1 cellular context compared by ENCODE assay signal in genomic region chr17:8621585-8621984, GRCh38.
TF ChIP-seq lines count a peak whose summit lies in the region.

No MANE protein-coding gene starts in this region.

TF ChIP-seq in HCT116, 20 proteins besides CTCF, POLR2A, EP300 and RAD21 (continued from another document):
- TF ChIP-seq, protein P1, sequence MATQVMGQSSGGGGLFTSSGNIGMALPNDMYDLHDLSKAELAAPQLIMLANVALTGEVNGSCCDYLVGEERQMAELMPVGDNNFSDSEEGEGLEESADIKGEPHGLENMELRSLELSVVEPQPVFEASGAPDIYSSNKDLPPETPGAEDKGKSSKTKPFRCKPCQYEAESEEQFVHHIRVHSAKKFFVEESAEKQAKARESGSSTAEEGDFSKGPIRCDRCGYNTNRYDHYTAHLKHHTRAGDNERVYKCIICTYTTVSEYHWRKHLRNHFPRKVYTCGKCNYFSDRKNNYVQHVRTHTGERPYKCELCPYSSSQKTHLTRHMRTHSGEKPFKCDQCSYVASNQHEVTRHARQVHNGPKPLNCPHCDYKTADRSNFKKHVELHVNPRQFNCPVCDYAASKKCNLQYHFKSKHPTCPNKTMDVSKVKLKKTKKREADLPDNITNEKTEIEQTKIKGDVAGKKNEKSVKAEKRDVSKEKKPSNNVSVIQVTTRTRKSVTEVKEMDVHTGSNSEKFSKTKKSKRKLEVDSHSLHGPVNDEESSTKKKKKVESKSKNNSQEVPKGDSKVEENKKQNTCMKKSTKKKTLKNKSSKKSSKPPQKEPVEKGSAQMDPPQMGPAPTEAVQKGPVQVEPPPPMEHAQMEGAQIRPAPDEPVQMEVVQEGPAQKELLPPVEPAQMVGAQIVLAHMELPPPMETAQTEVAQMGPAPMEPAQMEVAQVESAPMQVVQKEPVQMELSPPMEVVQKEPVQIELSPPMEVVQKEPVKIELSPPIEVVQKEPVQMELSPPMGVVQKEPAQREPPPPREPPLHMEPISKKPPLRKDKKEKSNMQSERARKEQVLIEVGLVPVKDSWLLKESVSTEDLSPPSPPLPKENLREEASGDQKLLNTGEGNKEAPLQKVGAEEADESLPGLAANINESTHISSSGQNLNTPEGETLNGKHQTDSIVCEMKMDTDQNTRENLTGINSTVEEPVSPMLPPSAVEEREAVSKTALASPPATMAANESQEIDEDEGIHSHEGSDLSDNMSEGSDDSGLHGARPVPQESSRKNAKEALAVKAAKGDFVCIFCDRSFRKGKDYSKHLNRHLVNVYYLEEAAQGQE (IDR thresholded peaks at IDR 0.05; ENCODE audit: low read depth), result no peak
- TF ChIP-seq YY1 (IDR thresholded peaks at IDR 0.05; ENCODE audit: extremely low read depth, insufficient replicate concordance, low read depth, low read length), result no peak
